8 cellular contexts compared by ENCODE assay signal in the genomic region with DNA sequence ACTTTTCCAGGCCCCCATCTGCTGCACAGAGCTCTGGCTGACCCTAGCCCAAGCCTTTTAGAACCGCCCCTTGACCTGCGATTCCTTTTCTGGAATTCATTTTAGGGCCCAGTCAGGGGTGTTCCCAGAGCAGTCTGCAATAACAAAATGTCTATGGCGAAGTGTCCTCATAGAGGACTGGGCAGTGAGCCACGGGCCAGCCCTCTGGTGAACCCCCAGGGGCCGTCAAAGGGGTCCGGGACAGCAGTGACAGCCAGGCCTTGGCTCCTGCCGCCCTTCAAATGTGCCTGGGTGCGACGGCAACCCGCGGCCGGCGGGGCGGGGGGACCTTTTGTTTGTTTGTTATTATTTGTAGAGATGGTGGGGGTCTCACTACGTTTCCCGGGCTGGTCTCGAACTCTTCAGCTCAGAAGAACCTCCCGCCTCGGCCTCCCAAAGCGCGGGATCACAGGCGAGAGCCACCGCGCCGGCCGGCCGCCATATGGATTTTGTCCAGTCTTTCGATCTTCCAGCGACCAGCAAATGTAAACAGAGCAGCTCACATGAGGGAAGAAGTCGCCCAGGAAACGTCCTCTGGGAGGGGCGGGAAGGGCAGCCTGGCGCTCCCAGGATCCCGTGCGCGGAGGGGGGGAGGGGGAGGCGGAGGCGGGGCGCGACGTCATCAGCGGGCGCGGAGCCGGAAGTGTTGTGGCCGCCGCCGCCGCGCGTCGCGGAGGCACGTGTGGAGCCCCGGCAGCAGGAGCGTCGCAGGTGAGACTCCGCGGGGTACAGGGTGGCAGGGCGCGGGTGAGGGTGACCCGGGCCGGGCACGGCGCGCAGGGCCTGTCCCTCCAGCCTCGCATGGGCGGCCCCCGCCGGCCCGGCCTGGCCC. TPM values are rescaled to one million over a fixed set of nuclear protein-coding genes. Genes with fewer than 3 reads are reported as not detected.
DNase-seq lines count a peak whose midpoint lies in the region; ATAC-seq, FAIRE-seq and TF ChIP-seq lines count a peak whose summit lies in the region.

Gene TRMT61A (plus strand): TSS at position 685 of the 871 bp plus-strand sequence. CDS start 783 bp downstream, outside the sequence.

- H3K27ac Mint-ChIP-seq in dendritic cell treated with granulocyte-macrophage colony-stimulating factor and Interleukin-4, amounts not matched to agents 40 ng/mL and 50 ng/mL, for 4 days: peak within 1 kb of the TSS; percentile 85

- H3K4me3 Mint-ChIP-seq in dendritic cell treated with granulocyte-macrophage colony-stimulating factor and Interleukin-4, amounts not matched to agents 40 ng/mL and 50 ng/mL, for 4 days: peak within 1 kb of the TSS; percentile 97

- no CpG with 5 or more reads among the region's 71 CpGs for WGBS in HepG2 (ENCODE audit: low lambda C conversion rate)

- peaks cover 91% of the 10 kb centered on the region for H3K4me1 Mint-ChIP-seq in dendritic cell treated with granulocyte-macrophage colony-stimulating factor and Interleukin-4, amounts not matched to agents 40 ng/mL and 50 ng/mL, for 4 days (ENCODE audit: low read depth)

- TF ChIP-seq EP300 in HepG2 (IDR thresholded peaks at IDR 0.05; ENCODE audit: low read depth in 2 of 2, low read length in 2 of 2): peak in 1 of 2 experiments; percentile 26; a peak in 1 of 4 replicates
- TF ChIP-seq EP300 in HepG2 (CRISPR knock-in tag; IDR thresholded peaks at IDR 0.05; ENCODE audit: borderline replicate concordance): no peak

- no peaks in the 10 kb centered on the region for H4K20me1 ChIP-seq in HepG2 (ENCODE audit: insufficient read depth, low read length)

- TF ChIP-seq CTCF in GM12875 (IDR thresholded peaks at IDR 0.05; ENCODE audit: borderline replicate concordance, insufficient read depth, low read depth, low read length) (no peak), HepG2 (CRISPR knock-in tag; IDR thresholded peaks at IDR 0.05) (no peak)

- TF ChIP-seq POLR2A in HepG2 (IDR thresholded peaks at IDR 0.05; ENCODE audit: insufficient read depth in 1 of 2, low read depth in 2 of 2, low read length in 2 of 2): peak; percentile 64 to 71

- no peaks in the 10 kb centered on the region; a peak in 1 of 5 replicates for H3K27me3 ChIP-seq in HepG2 (ENCODE audit: control insufficient read depth in 1 of 2, insufficient read depth in 2 of 2, low read length in 2 of 2)

- H2AFZ ChIP-seq in HepG2 (ENCODE audit: low read length): no peak within 1 kb of the TSS

- peak within 1 kb of the TSS; percentile 98 for H3K4me2 ChIP-seq in HepG2 (ENCODE audit: low read depth, low read length)

- intact Hi-C loops in dendritic cell treated with granulocyte-macrophage colony-stimulating factor and Interleukin-4, amounts not matched to agents 40 ng/mL and 50 ng/mL, for 4 days (cut with micrococcal nuclease): loop anchor here (1.0 to 5.0 kb wide), 2 partner anchors 7 to 34 kb away; partner anchors contain the start of genes BAG5 and COA8
- intact Hi-C loops in HepG2 (cut with micrococcal nuclease; ENCODE audit: unreplicated experiment): no loop called here

- POLR2A ChIA-PET in HepG2 (lab: Yijun Ruan, JAX): interaction anchor here (0.6 to 3.2 kb wide), 14 partner anchors 8 to 275 kb away, joined by 3 to 37 read pairs (median 4); partner anchors contain the start of genes BAG5, COA8 and EIF5

- no peaks in the 10 kb centered on the region for H3K9me3 ChIP-seq in HepG2 (ENCODE audit: low read length)

- peaks cover 30% of the 10 kb centered on the region for H3K79me2 ChIP-seq in HepG2 (ENCODE audit: insufficient read depth, low read length)

- TSS peak; percentile 94 for BruUV-seq in HepG2 (replicated peaks; lab: Mats Ljungman, UMichigan)

- DNase-seq in NCI-H524 treated with DMSO at 0.1 percent for 48 hours (lab: John Stamatoyannopoulos, UW) (peak; percentile 72), HepG2 (ENCODE audit: low spot score) (peak; percentile 92)
- DNase-seq in activated CD4-positive, alpha-beta T cell treated with anti-CD3 and anti-CD28 coated beads, Interleukin-2, amount 50 U/mL, for 4 hours: peak; percentile 69 to 71
- peak; percentile 63 to 75 for DNase-seq in stimulated activated CD4-positive, alpha-beta T cell treated with anti-CD3 and anti-CD28 coated beads, Interleukin-2, amount 100 ng/mL, for 48 hours

- peaks cover 43% of the 10 kb centered on the region for H3K36me3 Mint-ChIP-seq in dendritic cell treated with granulocyte-macrophage colony-stimulating factor and Interleukin-4, amounts not matched to agents 40 ng/mL and 50 ng/mL, for 4 days (ENCODE audit: low read depth)

- peaks cover 12% of the 10 kb centered on the region for H3K27me3 Mint-ChIP-seq in dendritic cell treated with granulocyte-macrophage colony-stimulating factor and Interleukin-4, amounts not matched to agents 40 ng/mL and 50 ng/mL, for 4 days

- FAIRE-seq in HepG2 (lab: Jason Lieb, UNC): peak; percentile 50

- H3K4me3 ChIP-seq in GM12875 (ENCODE audit: low read depth, low read length) (peak within 1 kb of the TSS; percentile 86), HepG2 (replicated peaks in 1 of 3; ENCODE audit: insufficient read depth in 1 of 3, low read depth in 2 of 3, low read length in 3 of 3) (peak within 1 kb of the TSS; percentile 87 to 98 (median 95))

- peak within 1 kb of the TSS; percentile 89 for H3K27ac ChIP-seq in HepG2 (ENCODE audit: extremely low read length, insufficient read depth, low read length)

- CTCF ChIA-PET in HepG2 (lab: Yijun Ruan, JAX; ENCODE audit: low intra/inter-chr PET ratio, low total read pairs): no interaction called here

- peaks cover 66% of the 10 kb centered on the region for H3K4me1 ChIP-seq in HepG2 (ENCODE audit: insufficient read depth, low read length)

- in situ Hi-C loops in HepG2 (cut with HindIII; ENCODE audit: extremely low pct_ligation_motif_present, low pct_unique_long_range_greater_than_20kb): no loop called here

- H3K36me3 ChIP-seq in HepG2 (replicated peaks in 1 of 2; ENCODE audit: control insufficient read depth in 1 of 2, insufficient read depth in 2 of 2, low read length in 2 of 2): peaks cover 3 to 4% of the 10 kb centered on the region in 2 experiments; a peak in 3 of 5 replicates

- ATAC-seq in HG03354 (IDR thresholded peaks at IDR 0.05; ENCODE audit: poor library complexity, severe bottlenecking, unreplicated experiment) (peak; percentile 51), HepG2 (peak; percentile 71), HG02884 (IDR thresholded peaks at IDR 0.05; ENCODE audit: unreplicated experiment) (no peak)

- no peaks in the 10 kb centered on the region for H3K9me3 Mint-ChIP-seq in dendritic cell treated with granulocyte-macrophage colony-stimulating factor and Interleukin-4, amounts not matched to agents 40 ng/mL and 50 ng/mL, for 4 days

- no peak for TF ChIP-seq RAD21 in HepG2 (CRISPR knock-in tag; IDR thresholded peaks at IDR 0.05)

- H3K9ac ChIP-seq in HepG2 (ENCODE audit: insufficient read depth, low read depth, low read length): peak within 1 kb of the TSS; percentile 86

TF ChIP-seq in HepG2, 621 proteins besides CTCF, POLR2A, EP300 and RAD21 (continues in another document):
- no peak for TF ChIP-seq WIZ (CRISPR knock-in tag; IDR thresholded peaks at IDR 0.05)
- peak; percentile 73 for TF ChIP-seq ZNF317 (CRISPR knock-in tag; IDR thresholded peaks at IDR 0.05)
- TF ChIP-seq ZNF784 (CRISPR knock-in tag; IDR thresholded peaks at IDR 0.05; ENCODE audit: borderline replicate concordance): no peak
- no peak for TF ChIP-seq TRIM24 (CRISPR knock-in tag; IDR thresholded peaks at IDR 0.05)
- no peak for TF ChIP-seq SOX6 (IDR thresholded peaks at IDR 0.05)
- TF ChIP-seq SOX6 (CRISPR knock-in tag; IDR thresholded peaks at IDR 0.05): no peak
- peak; percentile 16 for TF ChIP-seq AGO1 (IDR thresholded peaks at IDR 0.05; ENCODE audit: low read depth, low read length, poor library complexity, severe bottlenecking)
- no peak for TF ChIP-seq SMAD1 (CRISPR knock-in tag; IDR thresholded peaks at IDR 0.05; ENCODE audit: borderline replicate concordance, low read depth)
- TF ChIP-seq FOXM1 (CRISPR knock-in tag; IDR thresholded peaks at IDR 0.05): 0 out of 2 replicates have a peak, but pooled peaks have one; percentile 33
- no peak for TF ChIP-seq ZNF136 (CRISPR knock-in tag; IDR thresholded peaks at IDR 0.05; ENCODE audit: low read depth)

RNA-seq across cellular contexts. Expression of gene TRMT61A, which starts in this region (rescaled TPM):
- 12.2 and 13.6 TPM in 2 replicates for total RNA-seq in HepG2 (2016; rRNA removed; fragmentation: Illumina TruSeq; extraction: Trizol)
- total RNA-seq in HepG2 (2016; cell fraction: cytosol; rRNA removed; fragmentation: Illumina TruSeq; extraction: Trizol; ENCODE audit: low read depth): 4.0 and 5.2 TPM in 2 replicates
- 12.4 and 14.5 TPM in 2 replicates for total RNA-seq in HepG2 (2016; cell fraction: insoluble cytoplasmic fraction; rRNA removed; fragmentation: Illumina TruSeq; extraction: Trizol)
- 8.3 and 9.6 TPM in 2 replicates for total RNA-seq in HepG2 (2016; cell fraction: membrane; rRNA removed; fragmentation: Illumina TruSeq; extraction: Trizol)
- total RNA-seq in HepG2 (2016; cell fraction: nucleus; rRNA removed; fragmentation: Illumina TruSeq; extraction: Trizol): 10.4 and 11.7 TPM in 2 replicates
- 6.5 and 9.8 TPM in 2 replicates for polyA plus RNA-seq in HepG2 (2011; rRNA removed)
- polyA plus RNA-seq in HepG2 (2011; cell fraction: cytosol; rRNA removed): 6.4 and 11.5 TPM in 2 replicates
- 26.1 and 31.2 TPM in 2 replicates for polyA plus RNA-seq in HepG2 (2011; cell fraction: nucleus; rRNA removed)
- polyA plus RNA-seq in HepG2 (2012): 4.0 and 8.4 TPM in 2 replicates
- polyA plus RNA-seq in HepG2 (2016; cell fraction: cytosol; fragmentation: Illumina TruSeq; extraction: Trizol; ENCODE audit: low read depth): 3.9 and 4.4 TPM in 2 replicates
- polyA plus RNA-seq in HepG2 (2016; cell fraction: insoluble cytoplasmic fraction; fragmentation: Illumina TruSeq; extraction: Trizol; ENCODE audit: low read depth): 12.0 and 13.1 TPM in 2 replicates
- polyA plus RNA-seq in HepG2 (2016; cell fraction: membrane; fragmentation: Illumina TruSeq; extraction: Trizol; ENCODE audit: low read depth): 6.7 and 7.2 TPM in 2 replicates
- 13.5 and 14.3 TPM in 2 replicates for polyA plus RNA-seq in HepG2 (2016; cell fraction: nucleus; fragmentation: Illumina TruSeq; extraction: Trizol; ENCODE audit: insufficient read depth, low read depth)
- polyA minus RNA-seq in HepG2 (2011; rRNA and poly(A)+ RNA removed; ENCODE audit: low replicate concordance): 14.6 and 19.9 TPM in 2 replicates
- polyA minus RNA-seq in HepG2 (2011; cell fraction: cytosol; rRNA and poly(A)+ RNA removed): 4.6 and 4.7 TPM in 2 replicates
- 15.8 and 16.6 TPM in 2 replicates for polyA minus RNA-seq in HepG2 (2011; cell fraction: nucleus; rRNA and poly(A)+ RNA removed)
